ENCODE assay signal across 13 cellular contexts in genomic region chr18:456361-456821, GRCh38. TPM values are rescaled to one million over a fixed set of nuclear protein-coding genes. Genes with fewer than 3 reads are reported as not detected.
DNase-seq lines count a peak whose midpoint lies in the region; ATAC-seq, FAIRE-seq and TF ChIP-seq lines count a peak whose summit lies in the region.
"Had no signal": no experiment of that assay in that cellular context is flagged by ENCODE, and none has a peak within 500 bp of the region (broad histone marks: within the 10 kb centered on the region; RNA-seq: fewer than 3 reads in every experiment).

No MANE protein-coding gene starts in this region.

- H3K27me3 ChIP-seq in body of pancreas (no peaks in the 10 kb centered on the region), ovary (no peaks in the 10 kb centered on the region)

- peak; percentile 40 for ATAC-seq in body of pancreas
- ATAC-seq in left cardiac atrium: peak; percentile 72 to 80
- ATAC-seq in HG03460 (IDR thresholded peaks at IDR 0.05; ENCODE audit: unreplicated experiment): no peak
- ATAC-seq in stimulated activated naive CD8-positive, alpha-beta T cell treated with anti-CD3 and anti-CD28 coated beads, Interleukin-15, amount 100 ng/mL, for 72 hours: no peak
- ATAC-seq: T-cell had no signal

- TF ChIP-seq CTCF in body of pancreas (IDR thresholded peaks at IDR 0.05) (no peak), ovary (IDR thresholded peaks at IDR 0.05) (no peak)

- H3K27ac ChIP-seq in body of pancreas (no peak overlapping the region), ovary (peak overlapping the region in 1 of 2 donors; percentile 23)

- H3K27me3 Mint-ChIP-seq in stimulated activated naive CD8-positive, alpha-beta T cell treated with anti-CD3 and anti-CD28 coated beads, Interleukin-15, amount 100 ng/mL, for 72 hours: peaks cover 8% of the 10 kb centered on the region

- no peak overlapping the region for H3K27ac Mint-ChIP-seq in stimulated activated naive CD8-positive, alpha-beta T cell treated with anti-CD3 and anti-CD28 coated beads, Interleukin-15, amount 100 ng/mL, for 72 hours
- H3K27ac Mint-ChIP-seq: activated naive CD8-positive, alpha-beta T cell treated with anti-CD3 and anti-CD28 coated beads for 36 hours; T-cell had no signal

- H3K9me3 Mint-ChIP-seq in stimulated activated naive CD8-positive, alpha-beta T cell treated with anti-CD3 and anti-CD28 coated beads, Interleukin-15, amount 100 ng/mL, for 72 hours: peaks cover 10 to 31% of the 10 kb centered on the region in 2 donors

- DNase-seq in body of pancreas: peak in 2 of 4 donors; percentile 30 to 45
- DNase-seq in left cardiac atrium: peak; percentile 59
- DNase-seq in ovary: peak in 2 of 5 donors; percentile 26 to 31
- no peak for DNase-seq in urothelium cell line (ENCODE audit: low spot score)
- no peak for DNase-seq in stimulated activated naive CD8-positive, alpha-beta T cell treated with anti-CD3 and anti-CD28 coated beads, Interleukin-15, amount 100 ng/mL, for 72 hours
- no peak for DNase-seq in NAMALWA (ENCODE audit: low spot score)
- DNase-seq: activated CD4-positive, alpha-beta T cell treated with anti-CD3 and anti-CD28 coated beads, Interleukin-2, amount 50 U/mL, for 4 hours; activated naive CD8-positive, alpha-beta T cell treated with anti-CD3 and anti-CD28 coated beads for 36 hours; NCI-H774; stimulated activated CD4-positive, alpha-beta T cell treated with anti-CD3 and anti-CD28 coated beads, Interleukin-15, amount 100 ng/mL, for 24 hours; T-cell had no signal

- TF ChIP-seq POLR2A in body of pancreas (IDR thresholded peaks at IDR 0.05) (no peak), ovary (IDR thresholded peaks at IDR 0.05) (no peak)

- no peak for TF ChIP-seq EP300 in ovary (IDR thresholded peaks at IDR 0.05)

- intact Hi-C loops in body of pancreas (cut with DNase I): loop anchor here (10.0 kb wide), 1 partner anchor 72 kb away; no protein-coding TSS in a partner anchor
- intact Hi-C loops in left cardiac atrium (cut with DNase I): no loop called here
- intact Hi-C loops in ovary (cut with DNase I): loop anchor here in 1 of 4 donors (10.0 kb wide), 1 partner anchor 58 kb away; no protein-coding TSS in a partner anchor

- H3K4me1 ChIP-seq in body of pancreas: no peaks in the 10 kb centered on the region
- no peaks in the 10 kb centered on the region for H3K4me1 ChIP-seq in ovary (ENCODE audit: insufficient read depth)

- H3K4me3 Mint-ChIP-seq in stimulated activated naive CD8-positive, alpha-beta T cell treated with anti-CD3 and anti-CD28 coated beads, Interleukin-15, amount 100 ng/mL, for 72 hours: no peak overlapping the region
- H3K4me3 Mint-ChIP-seq: activated naive CD8-positive, alpha-beta T cell treated with anti-CD3 and anti-CD28 coated beads for 36 hours; T-cell had no signal

- H3K9me3 ChIP-seq in body of pancreas (no peaks in the 10 kb centered on the region), ovary (no peaks in the 10 kb centered on the region)

- H3K4me3 ChIP-seq in body of pancreas: no peak overlapping the region
- H3K4me3 ChIP-seq in ovary: peak overlapping the region; percentile 13

- H3K4me1 Mint-ChIP-seq in stimulated activated naive CD8-positive, alpha-beta T cell treated with anti-CD3 and anti-CD28 coated beads, Interleukin-15, amount 100 ng/mL, for 72 hours: no peaks in the 10 kb centered on the region
- H3K4me1 Mint-ChIP-seq: activated naive CD8-positive, alpha-beta T cell treated with anti-CD3 and anti-CD28 coated beads for 36 hours; T-cell had no signal

- H3K36me3 ChIP-seq in body of pancreas (replicated peaks in 1 of 2; ENCODE audit: insufficient read depth in 1 of 2, low read depth in 2 of 2) (no peaks in the 10 kb centered on the region), ovary (no peaks in the 10 kb centered on the region)

- peak; percentile 27 for FAIRE-seq in urothelium cell line (lab: Jason Lieb, UNC)
- FAIRE-seq: GM12891 had no signal

- WGBS in body of pancreas, 2 donors: 82 to 84% methylated on average over 15 of the region's 15 CpGs
- WGBS in ovary, 3 donors: 55 to 68% (median 66%) methylated on average over 15 of the region's 15 CpGs

RNA-seq across cellular contexts. Expression of gene COLEC12, which starts 44.1 kb away (rescaled TPM):
- 1 to 10 TPM; 3.6 to 4.2 TPM for total RNA-seq in body of pancreas
- 10 to 100 TPM; 14.2 to 25.1 TPM for total RNA-seq in left cardiac atrium
- total RNA-seq in ovary: 1 to 10 TPM in 6 of 7 donors, under 1 TPM in 1; 0.78 to 9.9 (median 5.9) TPM
- 10 to 100 TPM in 1 of 2 donors, 1 to 10 TPM in 1; 3.0 to 20.7 TPM for polyA plus RNA-seq in ovary
- total RNA-seq: activated naive CD8-positive, alpha-beta T cell treated with anti-CD3 and anti-CD28 coated beads for 36 hours had no signal

Comparison
In these comparisons a context has a peak if more than half of its experiments do, and no peak if none do; other contexts are left out.
1. ATAC-seq: peak in body of pancreas (single experiment) and left cardiac atrium (2 of 2); none in HG03460 (single experiment) and stimulated activated naive CD8-positive, alpha-beta T cell treated with anti-CD3 and anti-CD28 coated beads, Interleukin-15, amount 100 ng/mL, for 72 hours (single experiment).